Comparison of ENCODE assay signal across 20 cellular contexts in genomic region chr4:23312686-23313085, GRCh38.
DNase-seq lines count a peak whose midpoint lies in the region; ATAC-seq, FAIRE-seq and TF ChIP-seq lines count a peak whose summit lies in the region.
"Had no signal": no experiment of that assay in that cellular context is flagged by ENCODE, and none has a peak within 500 bp of the region (broad histone marks: within the 10 kb centered on the region; RNA-seq: fewer than 3 reads in every experiment).

No MANE protein-coding gene starts in this region.

- no peak for TF ChIP-seq RAD21 in A549 (conservative IDR thresholded peaks at IDR 0.05 in 1 of 2, IDR thresholded peaks at IDR 0.05 in 1 of 2)
- TF ChIP-seq RAD21 in IMR-90 (IDR thresholded peaks at IDR 0.05; ENCODE audit: low read length): no peak

- no peak overlapping the region for H2AFZ ChIP-seq in IMR-90 (replicated peaks; ENCODE audit: low read length, poor library complexity)

- H3K4me3 ChIP-seq in A549 (no peak overlapping the region), IMR-90 (ENCODE audit: insufficient read depth, low read depth, low read length) (no peak overlapping the region), HAP-1 (no peak overlapping the region)
- H3K4me3 ChIP-seq: BLaER1 treated with 17β-estradiol and CSF1 and Interleukin-3, amounts not matched to agents 10 nM and 100 nM had no signal

- CTCF ChIA-PET in A549 (lab: Yijun Ruan, JAX) (no interaction called here), IMR-90 (lab: Yijun Ruan, JAX) (no interaction called here)

- no peak overlapping the region for H3K23ac ChIP-seq in IMR-90 (ENCODE audit: low read depth, low read length)

- H2AK5ac ChIP-seq in IMR-90 (ENCODE audit: low read depth, low read length): no peak overlapping the region

- no peak overlapping the region for H4K8ac ChIP-seq in IMR-90 (ENCODE audit: low read depth in 2 of 2, low read length in 2 of 2)

- H3K36me3 ChIP-seq in IMR-90 (ENCODE audit: control insufficient read depth, insufficient read depth, low read length) (no peaks in the 10 kb centered on the region), HAP-1 (replicated peaks) (no peaks in the 10 kb centered on the region)
- H3K36me3 ChIP-seq: BLaER1 treated with 17β-estradiol and CSF1 and Interleukin-3, amounts not matched to agents 10 nM and 100 nM had no signal

- no peak overlapping the region for H2AK9ac ChIP-seq in IMR-90 (replicated peaks; ENCODE audit: low read depth, low read length, poor library complexity)

- POLR2A ChIA-PET in A549 (lab: Yijun Ruan, JAX): no interaction called here
- POLR2A ChIA-PET in IMR-90 (lab: Charles Lee; ENCODE audit: unreplicated experiment): no interaction called here

- H3K27me3 ChIP-seq in IMR-90 (ENCODE audit: control insufficient read depth, insufficient read depth, low read length) (no peaks in the 10 kb centered on the region), HAP-1 (ENCODE audit: low read depth) (no peaks in the 10 kb centered on the region)
- H3K27me3 ChIP-seq: BLaER1 treated with 17β-estradiol and CSF1 and Interleukin-3, amounts not matched to agents 10 nM and 100 nM had no signal

- no peaks in the 10 kb centered on the region for H3K9me3 ChIP-seq in A549
- no peaks in the 10 kb centered on the region for H3K9me3 ChIP-seq in IMR-90 (ENCODE audit: control insufficient read depth, insufficient read depth, low read length)
- H3K9me3 ChIP-seq in HAP-1: no peaks in the 10 kb centered on the region
- H3K9me3 ChIP-seq: BLaER1 treated with 17β-estradiol and CSF1 and Interleukin-3, amounts not matched to agents 10 nM and 100 nM; Caco-2 had no signal

- no peak overlapping the region for H4K91ac ChIP-seq in IMR-90 (ENCODE audit: insufficient read depth, low read depth, low read length)

- H3K18ac ChIP-seq in IMR-90 (ENCODE audit: low read depth, low read length): no peak overlapping the region

- H4K5ac ChIP-seq in IMR-90 (ENCODE audit: low read depth, low read length): no peak overlapping the region

- H4K20me1 ChIP-seq in IMR-90 (ENCODE audit: insufficient read depth, low read length): no peaks in the 10 kb centered on the region
- H4K20me1 ChIP-seq: BLaER1 treated with 17β-estradiol and CSF1 and Interleukin-3, amounts not matched to agents 10 nM and 100 nM had no signal

- H3K4me2 ChIP-seq in A549 (no peak overlapping the region), IMR-90 (ENCODE audit: low read depth, low read length) (no peak overlapping the region)
- H3K4me2 ChIP-seq: BLaER1 treated with 17β-estradiol and CSF1 and Interleukin-3, amounts not matched to agents 10 nM and 100 nM had no signal

- no peak for ATAC-seq in A549
- ATAC-seq in IMR-90 (ENCODE audit: low read depth): no peak
- ATAC-seq: CD8-positive, alpha-beta T cell had no signal

- no peak for TF ChIP-seq EP300 in A549 (IDR thresholded peaks at IDR 0.05)

- no peak overlapping the region for H2BK20ac ChIP-seq in IMR-90 (ENCODE audit: low read depth, low read length)

- no TSS peak for BruUV-seq in IMR-90 (replicated peaks; lab: Mats Ljungman, UMichigan)

- FAIRE-seq in A549 (lab: Jason Lieb, UNC) (no peak), frontal cortex (lab: Jason Lieb, UNC) (peak; percentile 3)
- FAIRE-seq: A204.1, D721Med, G401.6, GM12891, GM19239 had no signal

- H3K9me1 ChIP-seq in IMR-90 (ENCODE audit: insufficient read depth, low read length): no peaks in the 10 kb centered on the region

- H3K9ac ChIP-seq in IMR-90 (ENCODE audit: low read depth, low read length): no peak overlapping the region
- H3K9ac ChIP-seq: BLaER1 treated with 17β-estradiol and CSF1 and Interleukin-3, amounts not matched to agents 10 nM and 100 nM had no signal

- in situ Hi-C loops in IMR-90 (cut with MboI; ENCODE audit: low sequenced_read_pairs): no loop called here
- in situ Hi-C loops in HAP-1 (cut with MboI; ENCODE audit: low sequenced_read_pairs): no loop called here

- dilution Hi-C loops in IMR-90 (cut with HindIII; ENCODE audit: low sequenced_read_pairs, unreplicated experiment): no loop called here

- H2BK120ac ChIP-seq in IMR-90 (ENCODE audit: low read depth, low read length): no peak overlapping the region

- TF ChIP-seq POLR2A in A549 (IDR thresholded peaks at IDR 0.05; ENCODE audit: low read length) (no peak), IMR-90 (IDR thresholded peaks at IDR 0.05; ENCODE audit: low read depth, low read length) (no peak)

- no peaks in the 10 kb centered on the region for H3K79me1 ChIP-seq in IMR-90 (ENCODE audit: low read depth in 1 of 2, low read length in 2 of 2)

- H3K14ac ChIP-seq in IMR-90 (replicated peaks; ENCODE audit: low read depth, low read length): no peak overlapping the region

- no peak overlapping the region for H2BK15ac ChIP-seq in IMR-90 (ENCODE audit: low read depth, low read length)

- intact Hi-C loops in IMR-90 (cut with micrococcal nuclease): no loop called here

- H2BK5ac ChIP-seq in IMR-90 (ENCODE audit: low read depth, low read length, poor library complexity, severe bottlenecking): no peak overlapping the region

- TF ChIP-seq CTCF in A549 (IDR thresholded peaks at IDR 0.05) (no peak), IMR-90 (conservative IDR thresholded peaks at IDR 0.05; ENCODE audit: low read depth, low read length) (no peak)

- H3K4ac ChIP-seq in IMR-90 (ENCODE audit: low read depth, low read length): no peak overlapping the region

- DNase-seq in A549 (ENCODE audit: low read depth in 1 of 2, low spot score in 1 of 2): no peak
- DNase-seq in IMR-90: no peak
- DNase-seq in frontal cortex (ENCODE audit: low spot score in 2 of 2): no peak
- DNase-seq in SW 1271 (lab: John Stamatoyannopoulos, UW): no peak
- no peak for DNase-seq in HAP-1 (ENCODE audit: low spot score in 2 of 2)
- DNase-seq: 8988T; AML-193; Caco-2; Calu3; CD4-positive, alpha-beta T cell; CD8-positive, alpha-beta T cell; DMS79 treated with DMSO at 0.1 percent for 48 hours; GF-D8 had no signal

- no peak overlapping the region for H3K56ac ChIP-seq in IMR-90 (ENCODE audit: extremely low read depth, insufficient read depth, low read length)

- H3K27ac ChIP-seq in A549 (no peak overlapping the region), IMR-90 (ENCODE audit: insufficient read depth, low read length) (no peak overlapping the region)
- H3K27ac ChIP-seq: BLaER1 treated with 17β-estradiol and CSF1 and Interleukin-3, amounts not matched to agents 10 nM and 100 nM; C4-2B had no signal

- H3K4me1 ChIP-seq in A549 (no peaks in the 10 kb centered on the region), IMR-90 (ENCODE audit: control insufficient read depth, insufficient read depth, low read length) (no peaks in the 10 kb centered on the region), HAP-1 (no peaks in the 10 kb centered on the region)
- H3K4me1 ChIP-seq: BLaER1 treated with 17β-estradiol and CSF1 and Interleukin-3, amounts not matched to agents 10 nM and 100 nM; Caco-2 had no signal

TF ChIP-seq in A549, 52 proteins besides CTCF, POLR2A, EP300 and RAD21:
- peak; percentile 43 for TF ChIP-seq MAFK (IDR thresholded peaks at IDR 0.05; ENCODE audit: partially characterized antibody)
- no peak for TF ChIP-seq KDM5A (IDR thresholded peaks at IDR 0.05)
- no peak for TF ChIP-seq GATA3 (IDR thresholded peaks at IDR 0.05; ENCODE audit: borderline replicate concordance)

TF ChIP-seq in IMR-90, 13 proteins besides CTCF, POLR2A, EP300 and RAD21:
- TF ChIP-seq ELK1 (IDR thresholded peaks at IDR 0.05; ENCODE audit: borderline replicate concordance, low read depth, low read length) (no peak), CHD1 (IDR thresholded peaks at IDR 0.05; ENCODE audit: low read depth, low read length) (no peak), RCOR1 (IDR thresholded peaks at IDR 0.05; ENCODE audit: insufficient replicate concordance, low read length) (no peak), NFE2L2 (IDR thresholded peaks at IDR 0.05; ENCODE audit: low read depth, low read length) (no peak), BHLHE40 (IDR thresholded peaks at IDR 0.05; ENCODE audit: low read depth, low read length) (no peak), MXI1 (IDR thresholded peaks at IDR 0.05; ENCODE audit: borderline replicate concordance, low read depth, low read length) (no peak), MAFK (IDR thresholded peaks at IDR 0.05; ENCODE audit: low read depth, low read length) (peak; percentile 71)
